ENCODE assay signal across 17 cellular contexts in genomic region chr2:8565399-8566154, GRCh38.
DNase-seq lines count a peak whose midpoint lies in the region; ATAC-seq, FAIRE-seq and TF ChIP-seq lines count a peak whose summit lies in the region.
"Had no signal": no experiment of that assay in that cellular context is flagged by ENCODE, and none has a peak within 500 bp of the region (broad histone marks: within the 10 kb centered on the region; RNA-seq: fewer than 3 reads in every experiment).

No MANE protein-coding gene starts in this region.

- no peak overlapping the region for H3K27ac ChIP-seq in HepG2 (ENCODE audit: extremely low read length, insufficient read depth, low read length)
- H3K27ac ChIP-seq: 22Rv1, BLaER1 had no signal

- H3K4me1 Mint-ChIP-seq in activated CD4-positive, alpha-beta memory T cell treated with anti-CD3 and anti-CD28 coated beads, Interleukin-2, amount 10 ng/mL, durations not matched to agents 7 days and 5 days, result peaks cover 12% of the 10 kb centered on the region
- H3K4me1 Mint-ChIP-seq in activated CD4-positive, alpha-beta memory T cell treated with anti-CD3 and anti-CD28 coated beads for 36 hours (ENCODE audit: low read depth), result no peaks in the 10 kb centered on the region
- H3K4me1 Mint-ChIP-seq in activated T-cell treated with anti-CD3 and anti-CD28 coated beads, Interleukin-2, amount 50 U/mL, for 4 hours (ENCODE audit: low read depth), result peaks cover 4% of the 10 kb centered on the region

- H3K36me3 ChIP-seq in HepG2 (replicated peaks in 1 of 2; ENCODE audit: control insufficient read depth in 1 of 2, insufficient read depth in 2 of 2, low read length in 2 of 2), result no peaks in the 10 kb centered on the region
- H3K36me3 ChIP-seq: BLaER1, HAP-1 had no signal

- CTCF ChIA-PET in activated CD4-positive, alpha-beta memory T cell treated with anti-CD3 and anti-CD28 coated beads, Interleukin-2, amount 10 ng/mL, durations not matched to agents 7 days and 5 days (lab: Charles Lee), result no interaction called here
- CTCF ChIA-PET in activated CD4-positive, alpha-beta memory T cell treated with anti-CD3 and anti-CD28 coated beads for 36 hours (lab: Charles Lee), result no interaction called here
- CTCF ChIA-PET in HepG2 (lab: Yijun Ruan, JAX; ENCODE audit: low intra/inter-chr PET ratio, low total read pairs), result no interaction called here

- intact Hi-C loops in activated CD4-positive, alpha-beta memory T cell treated with anti-CD3 and anti-CD28 coated beads for 36 hours (cut with micrococcal nuclease), result no loop called here
- intact Hi-C loops in HepG2 (cut with micrococcal nuclease; ENCODE audit: unreplicated experiment) (no loop called here), sciatic nerve (cut with DNase I) (no loop called here)

- DNase-seq in activated CD4-positive, alpha-beta memory T cell treated with anti-CD3 and anti-CD28 coated beads, Interleukin-2, amount 10 ng/mL, durations not matched to agents 7 days and 5 days, result peak; percentile 9
- no peak for DNase-seq in activated CD4-positive, alpha-beta memory T cell treated with anti-CD3 and anti-CD28 coated beads for 36 hours
- no peak for DNase-seq in HepG2 (ENCODE audit: low spot score)
- peak; percentile 37 for DNase-seq in sciatic nerve (ENCODE audit: low spot score)
- DNase-seq in activated CD4-positive, alpha-beta T cell treated with anti-CD3 and anti-CD28 coated beads, Interleukin-2, amount 50 U/mL, for 1 hour, result no peak
- DNase-seq in DMS 273 (lab: John Stamatoyannopoulos, UW; ENCODE audit: unreplicated experiment), result no peak
- DNase-seq in stimulated activated CD4-positive, alpha-beta T cell treated with anti-CD3 and anti-CD28 coated beads, Interleukin-4, amount 100 ng/mL, for 1 hour, result no peak
- no peak for DNase-seq in activated T-cell treated with anti-CD3 and anti-CD28 coated beads, Interleukin-2, amount 50 U/mL, for 4 hours
- DNase-seq: Karpas-422, NCI-H1417, NCI-H2029, NCI-H510A treated with DMSO at 0.1 percent for 48 hours, SIG-M5 had no signal

- POLR2A ChIA-PET in activated CD4-positive, alpha-beta memory T cell treated with anti-CD3 and anti-CD28 coated beads, Interleukin-2, amount 10 ng/mL, durations not matched to agents 7 days and 5 days (lab: Charles Lee), result no interaction called here
- POLR2A ChIA-PET in activated CD4-positive, alpha-beta memory T cell treated with anti-CD3 and anti-CD28 coated beads for 36 hours (lab: Charles Lee), result no interaction called here
- POLR2A ChIA-PET in HepG2 (lab: Yijun Ruan, JAX), result interaction anchor here (1.1 kb wide), 1 partner anchor 115 kb away, joined by 3 read pairs; no protein-coding TSS in a partner anchor

- no peaks in the 10 kb centered on the region for H3K4me1 ChIP-seq in HepG2 (ENCODE audit: insufficient read depth, low read length)
- H3K4me1 ChIP-seq: HAP-1 had no signal

- TF ChIP-seq POLR2A in HepG2 (IDR thresholded peaks at IDR 0.05; ENCODE audit: insufficient read depth in 1 of 2, low read depth in 2 of 2, low read length in 2 of 2), result no peak

- peak; percentile 20; the same call in 2 of the 3 replicates for ATAC-seq in HepG2
- ATAC-seq in sciatic nerve, result no peak
- ATAC-seq in activated T-cell treated with anti-CD3 and anti-CD28 coated beads, Interleukin-2, amount 50 U/mL, for 4 hours, result no peak

- TF ChIP-seq CTCF in HepG2 (CRISPR knock-in tag; IDR thresholded peaks at IDR 0.05), result no peak

- no peak overlapping the region for H3K4me3 Mint-ChIP-seq in activated CD4-positive, alpha-beta memory T cell treated with anti-CD3 and anti-CD28 coated beads, Interleukin-2, amount 10 ng/mL, durations not matched to agents 7 days and 5 days
- no peak overlapping the region for H3K4me3 Mint-ChIP-seq in activated CD4-positive, alpha-beta memory T cell treated with anti-CD3 and anti-CD28 coated beads for 36 hours
- H3K4me3 Mint-ChIP-seq in activated T-cell treated with anti-CD3 and anti-CD28 coated beads, Interleukin-2, amount 50 U/mL, for 4 hours, result no peak overlapping the region

- H3K9me3 ChIP-seq in HepG2 (ENCODE audit: low read length), result no peaks in the 10 kb centered on the region
- H3K9me3 ChIP-seq: HAP-1 had no signal

- peaks cover 4 to 20% of the 10 kb centered on the region in 2 experiments; a peak in 4 of 5 replicates for H3K27me3 ChIP-seq in HepG2 (ENCODE audit: control insufficient read depth in 1 of 2, insufficient read depth in 2 of 2, low read length in 2 of 2)
- H3K27me3 ChIP-seq: BLaER1 had no signal

- no peaks in the 10 kb centered on the region for H3K27me3 Mint-ChIP-seq in activated CD4-positive, alpha-beta memory T cell treated with anti-CD3 and anti-CD28 coated beads, Interleukin-2, amount 10 ng/mL, durations not matched to agents 7 days and 5 days
- no peaks in the 10 kb centered on the region for H3K27me3 Mint-ChIP-seq in activated CD4-positive, alpha-beta memory T cell treated with anti-CD3 and anti-CD28 coated beads for 36 hours
- no peaks in the 10 kb centered on the region for H3K27me3 Mint-ChIP-seq in activated T-cell treated with anti-CD3 and anti-CD28 coated beads, Interleukin-2, amount 50 U/mL, for 4 hours (ENCODE audit: low read depth)

- FAIRE-seq in HepG2 (lab: Jason Lieb, UNC), result no peak
- FAIRE-seq: GM18507 had no signal

- WGBS in HepG2 (ENCODE audit: low lambda C conversion rate), result 43% methylated on average over 12 of the region's 13 CpGs

- peaks cover 4% of the 10 kb centered on the region for H3K36me3 Mint-ChIP-seq in activated CD4-positive, alpha-beta memory T cell treated with anti-CD3 and anti-CD28 coated beads, Interleukin-2, amount 10 ng/mL, durations not matched to agents 7 days and 5 days (ENCODE audit: low read depth)
- H3K36me3 Mint-ChIP-seq in activated CD4-positive, alpha-beta memory T cell treated with anti-CD3 and anti-CD28 coated beads for 36 hours, result no peaks in the 10 kb centered on the region
- no peaks in the 10 kb centered on the region for H3K36me3 Mint-ChIP-seq in activated T-cell treated with anti-CD3 and anti-CD28 coated beads, Interleukin-2, amount 50 U/mL, for 4 hours (ENCODE audit: insufficient read depth)

- in situ Hi-C loops in HepG2 (cut with HindIII; ENCODE audit: extremely low pct_ligation_motif_present, low pct_unique_long_range_greater_than_20kb), result no loop called here

- no peak overlapping the region for H3K9ac ChIP-seq in HepG2 (ENCODE audit: insufficient read depth, low read depth, low read length)
- H3K9ac ChIP-seq: BLaER1 had no signal

- TF ChIP-seq EP300 in HepG2 (IDR thresholded peaks at IDR 0.05; ENCODE audit: low read depth in 2 of 2, low read length in 2 of 2), result no peak
- no peak for TF ChIP-seq EP300 in HepG2 (CRISPR knock-in tag; IDR thresholded peaks at IDR 0.05; ENCODE audit: borderline replicate concordance)

- H3K27ac Mint-ChIP-seq in activated CD4-positive, alpha-beta memory T cell treated with anti-CD3 and anti-CD28 coated beads, Interleukin-2, amount 10 ng/mL, durations not matched to agents 7 days and 5 days, result no peak overlapping the region
- no peak overlapping the region for H3K27ac Mint-ChIP-seq in activated CD4-positive, alpha-beta memory T cell treated with anti-CD3 and anti-CD28 coated beads for 36 hours

- peaks cover 17% of the 10 kb centered on the region for H3K9me3 Mint-ChIP-seq in activated CD4-positive, alpha-beta memory T cell treated with anti-CD3 and anti-CD28 coated beads, Interleukin-2, amount 10 ng/mL, durations not matched to agents 7 days and 5 days
- peaks cover 14% of the 10 kb centered on the region for H3K9me3 Mint-ChIP-seq in activated CD4-positive, alpha-beta memory T cell treated with anti-CD3 and anti-CD28 coated beads for 36 hours
- peaks cover 12% of the 10 kb centered on the region for H3K9me3 Mint-ChIP-seq in activated T-cell treated with anti-CD3 and anti-CD28 coated beads, Interleukin-2, amount 50 U/mL, for 4 hours

- H2AFZ ChIP-seq in HepG2 (ENCODE audit: low read length), result no peak overlapping the region

- no peak overlapping the region for H3K4me2 ChIP-seq in HepG2 (ENCODE audit: low read depth, low read length)
- H3K4me2 ChIP-seq: BLaER1 had no signal

- no peaks in the 10 kb centered on the region for H4K20me1 ChIP-seq in HepG2 (ENCODE audit: insufficient read depth, low read length)
- H4K20me1 ChIP-seq: BLaER1 had no signal

- H3K79me2 ChIP-seq in HepG2 (ENCODE audit: insufficient read depth, low read length), result no peaks in the 10 kb centered on the region

- BruUV-seq in HepG2 (replicated peaks; lab: Mats Ljungman, UMichigan), result no TSS peak

- H3K4me3 ChIP-seq in HepG2 (replicated peaks in 1 of 3; ENCODE audit: insufficient read depth in 1 of 3, low read depth in 2 of 3, low read length in 3 of 3), result no peak overlapping the region
- H3K4me3 ChIP-seq: BLaER1, HAP-1 had no signal

- no peak for TF ChIP-seq RAD21 in HepG2 (CRISPR knock-in tag; IDR thresholded peaks at IDR 0.05)

TF ChIP-seq in HepG2, 621 proteins besides CTCF, POLR2A, EP300 and RAD21 (continues in another document):
- TF ChIP-seq TOPORS (CRISPR knock-in tag; IDR thresholded peaks at IDR 0.05) (no peak), ATF5 (CRISPR knock-in tag; IDR thresholded peaks at IDR 0.05; ENCODE audit: low read depth) (no peak)
- TF ChIP-seq, protein P1, sequence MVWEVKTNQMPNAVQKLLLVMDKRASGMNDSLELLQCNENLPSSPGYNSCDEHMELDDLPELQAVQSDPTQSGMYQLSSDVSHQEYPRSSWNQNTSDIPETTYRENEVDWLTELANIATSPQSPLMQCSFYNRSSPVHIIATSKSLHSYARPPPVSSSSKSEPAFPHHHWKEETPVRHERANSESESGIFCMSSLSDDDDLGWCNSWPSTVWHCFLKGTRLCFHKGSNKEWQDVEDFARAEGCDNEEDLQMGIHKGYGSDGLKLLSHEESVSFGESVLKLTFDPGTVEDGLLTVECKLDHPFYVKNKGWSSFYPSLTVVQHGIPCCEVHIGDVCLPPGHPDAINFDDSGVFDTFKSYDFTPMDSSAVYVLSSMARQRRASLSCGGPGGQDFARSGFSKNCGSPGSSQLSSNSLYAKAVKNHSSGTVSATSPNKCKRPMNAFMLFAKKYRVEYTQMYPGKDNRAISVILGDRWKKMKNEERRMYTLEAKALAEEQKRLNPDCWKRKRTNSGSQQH (CRISPR knock-in tag; IDR thresholded peaks at IDR 0.05; ENCODE audit: low read depth), result no peak

Comparison
In these comparisons a context has a peak if more than half of its experiments do, and no peak if none do; other contexts are left out.
1. DNase-seq: peak in activated CD4-positive, alpha-beta memory T cell treated with anti-CD3 and anti-CD28 coated beads, Interleukin-2, amount 10 ng/mL, durations not matched to agents 7 days and 5 days (single experiment) and sciatic nerve (single experiment); none in activated CD4-positive, alpha-beta memory T cell treated with anti-CD3 and anti-CD28 coated beads for 36 hours (single experiment), HepG2 (single experiment), activated CD4-positive, alpha-beta T cell treated with anti-CD3 and anti-CD28 coated beads, Interleukin-2, amount 50 U/mL, for 1 hour (single experiment), DMS 273 (single experiment), stimulated activated CD4-positive, alpha-beta T cell treated with anti-CD3 and anti-CD28 coated beads, Interleukin-4, amount 100 ng/mL, for 1 hour (single experiment) and activated T-cell treated with anti-CD3 and anti-CD28 coated beads, Interleukin-2, amount 50 U/mL, for 4 hours (single experiment).